In the genomic region with DNA sequence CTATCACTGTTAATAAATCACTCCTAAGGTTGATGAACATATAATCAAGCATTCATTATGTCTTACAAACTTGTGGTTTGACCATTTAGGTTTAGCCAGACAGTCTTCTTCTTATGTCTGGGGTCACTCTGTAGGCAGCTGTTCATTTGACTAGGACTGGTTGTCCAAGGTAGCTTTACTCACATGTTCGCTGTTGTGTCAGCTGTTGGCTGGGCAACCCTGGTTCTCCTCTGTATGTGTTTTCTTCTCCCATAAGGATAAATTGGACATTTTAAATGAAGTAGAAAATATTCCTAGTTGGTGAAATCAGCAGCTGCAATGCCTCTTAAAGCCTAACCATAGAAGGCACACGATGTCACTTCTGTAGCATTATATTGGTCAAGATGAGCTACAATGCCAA, we compare ENCODE assay signal across 22 cellular contexts.
"Had no signal": no experiment of that assay in that cellular context is flagged by ENCODE, and none has a peak within 500 bp of the region (broad histone marks: within the 10 kb centered on the region; RNA-seq: fewer than 3 reads in every experiment).

No MANE protein-coding gene starts in this region.

- H3K36me3 ChIP-seq: colonic mucosa, esophagus squamous epithelium, gastrocnemius medialis, heart right ventricle, left lung, lower lobe of right lung had no signal

- H3K4me3 ChIP-seq: colonic mucosa, esophagus squamous epithelium, gastrocnemius medialis, heart right ventricle, left lung, lower lobe of right lung, mucosa of descending colon had no signal

- ATAC-seq: effector memory CD8-positive, alpha-beta T cell; esophagus mucosa; gastrocnemius medialis; heart right ventricle; left cardiac atrium; left lung; left ventricle myocardium superior; lower lobe of right lung; mucosa of descending colon had no signal

- DNase-seq: colonic mucosa; cortex of kidney; effector CD8-positive, alpha-beta T cell; effector memory CD8-positive, alpha-beta T cell; endodermal cell; erythroblast; esophagus squamous epithelium; foreskin fibroblast; foreskin melanocyte; gastrocnemius medialis; glutamatergic neuron; head of caudate nucleus; heart right ventricle; hippocampal formation; left cardiac atrium; left lung; left ventricle myocardium superior; lower lobe of right lung; mesenchymal stem cell; mucosa of descending colon had no signal

- H3K9me3 ChIP-seq: colonic mucosa, esophagus squamous epithelium, gastrocnemius medialis, lower lobe of right lung, mucosa of descending colon had no signal

- H3K4me1 ChIP-seq: colonic mucosa, esophagus squamous epithelium, gastrocnemius medialis, heart right ventricle, left lung, lower lobe of right lung had no signal

- H3K27me3 ChIP-seq: colonic mucosa, esophagus squamous epithelium, gastrocnemius medialis, heart right ventricle, left lung had no signal

- H3K27ac ChIP-seq: colonic mucosa, epithelial cell of prostate, esophagus squamous epithelium, gastrocnemius medialis, heart right ventricle, left lung, lower lobe of right lung had no signal
